ENCODE assay signal across 8 cellular contexts in the genomic region with DNA sequence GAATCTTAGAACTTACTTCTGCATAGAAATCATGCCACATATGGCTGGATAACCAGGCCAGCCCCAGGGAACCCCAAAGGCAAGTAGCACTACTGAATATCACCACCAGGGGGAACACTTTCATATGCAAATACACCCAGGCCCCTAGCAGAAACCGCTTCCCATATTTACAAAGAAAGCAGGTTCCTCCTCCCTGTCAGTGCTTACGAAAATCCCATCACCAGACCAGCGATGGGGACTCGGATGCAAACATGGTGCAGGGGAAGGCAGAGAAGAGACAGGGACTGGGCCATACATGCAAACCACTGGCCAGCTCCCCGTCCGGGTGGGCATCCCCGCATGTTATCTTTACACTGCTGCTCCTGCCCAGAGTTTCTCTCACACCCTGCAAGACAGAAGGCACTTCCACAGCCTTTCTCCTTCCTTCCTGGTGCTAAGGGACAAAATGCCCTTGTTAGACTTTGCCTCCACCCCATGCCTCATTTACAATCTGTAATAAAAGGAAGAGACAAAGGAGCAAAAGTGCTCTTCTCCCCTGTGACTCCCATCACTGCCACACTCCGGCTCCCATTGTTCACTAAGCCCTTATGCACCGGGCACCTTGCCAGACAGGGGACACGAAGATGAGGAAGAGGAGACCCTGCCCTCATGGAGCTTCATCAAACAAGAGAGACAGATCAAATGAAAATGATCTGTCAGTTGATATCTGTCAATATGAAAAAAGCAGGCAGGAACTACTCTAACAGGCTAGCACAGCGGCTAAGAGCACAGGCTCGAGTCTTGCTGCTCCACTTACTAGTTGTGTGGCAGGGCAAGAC.
DNase-seq lines count a peak whose midpoint lies in the region; TF ChIP-seq lines count a peak whose summit lies in the region.

No MANE protein-coding gene starts in this region.

- TF ChIP-seq CTCF in GM12864 (IDR thresholded peaks at IDR 0.05; ENCODE audit: low read depth, low read length, missing control alignments) (peak; percentile 75), parathyroid adenoma (IDR thresholded peaks at IDR 0.05) (peak; percentile 93), vagina (IDR thresholded peaks at IDR 0.05) (peak; percentile 77 to 84 (median 79))

- TF ChIP-seq POLR2A in vagina (IDR thresholded peaks at IDR 0.05) = no peak

- H3K9ac ChIP-seq in parathyroid adenoma = no peak overlapping the region

- H3K27me3 ChIP-seq in HAP-1 (ENCODE audit: low read depth) = no peaks in the 10 kb centered on the region
- no peaks in the 10 kb centered on the region for H3K27me3 ChIP-seq in parathyroid adenoma (ENCODE audit: control insufficient read depth, insufficient read depth, low read length)
- no peaks in the 10 kb centered on the region for H3K27me3 ChIP-seq in vagina

- H3K4me1 ChIP-seq in HAP-1 = no peaks in the 10 kb centered on the region
- no peaks in the 10 kb centered on the region for H3K4me1 ChIP-seq in parathyroid adenoma
- H3K4me1 ChIP-seq in vagina = no peaks in the 10 kb centered on the region

- no peak overlapping the region for H3K4me2 ChIP-seq in parathyroid adenoma (ENCODE audit: low read length)

- no peaks in the 10 kb centered on the region for H3K79me2 ChIP-seq in parathyroid adenoma

- no peaks in the 10 kb centered on the region for H3K36me3 Mint-ChIP-seq in activated naive CD4-positive, alpha-beta T cell treated with anti-CD3 and anti-CD28 coated beads for 36 hours (ENCODE audit: low read depth)

- H3K27ac ChIP-seq in parathyroid adenoma (no peak overlapping the region), vagina (no peak overlapping the region)

- no peaks in the 10 kb centered on the region for H3K27me3 Mint-ChIP-seq in activated naive CD4-positive, alpha-beta T cell treated with anti-CD3 and anti-CD28 coated beads for 36 hours (ENCODE audit: low read depth)

- H3K9me3 ChIP-seq in HAP-1 (no peaks in the 10 kb centered on the region), parathyroid adenoma (ENCODE audit: control insufficient read depth, low read length) (no peaks in the 10 kb centered on the region), vagina (no peaks in the 10 kb centered on the region)

- DNase-seq in GM12864 (ENCODE audit: low read depth) (peak; percentile 42), HAP-1 (ENCODE audit: low spot score in 2 of 2) (peak; percentile 69 to 86), M059J (ENCODE audit: low read depth) (peak; percentile 52), SIG-M5 treated with dmso at 0.1 percent for 504 hours (lab: John Stamatoyannopoulos, UW; ENCODE audit: unreplicated experiment) (peak; percentile 90), glomerular endothelial cell (ENCODE audit: extremely low read depth, low read depth, low spot score) (peak; percentile 47), vagina (ENCODE audit: extremely low spot score in 2 of 2) (no peak)
- peak; percentile 77 for DNase-seq in activated naive CD4-positive, alpha-beta T cell treated with anti-CD3 and anti-CD28 coated beads for 36 hours

- no peaks in the 10 kb centered on the region for H3K4me1 Mint-ChIP-seq in activated naive CD4-positive, alpha-beta T cell treated with anti-CD3 and anti-CD28 coated beads for 36 hours (ENCODE audit: low read depth)

- H3K27ac Mint-ChIP-seq in activated naive CD4-positive, alpha-beta T cell treated with anti-CD3 and anti-CD28 coated beads for 36 hours = no peak overlapping the region

- H2AFZ ChIP-seq in parathyroid adenoma = no peak overlapping the region

- intact Hi-C loops in activated naive CD4-positive, alpha-beta T cell treated with anti-CD3 and anti-CD28 coated beads for 36 hours (cut with micrococcal nuclease) = loop anchor here (1.0 to 2.0 kb wide), 5 partner anchors 60 to 520 kb away; a partner anchor contains a TSS
- intact Hi-C loops in vagina (cut with DNase I) = loop anchor here (5.0 kb wide), 1 partner anchor 65 kb away; a partner anchor contains a TSS

- H3K36me3 ChIP-seq in HAP-1 (replicated peaks) (no peaks in the 10 kb centered on the region), parathyroid adenoma (ENCODE audit: control insufficient read depth, insufficient read depth, low read length) (no peaks in the 10 kb centered on the region), vagina (peaks cover 0 to 19% of the 10 kb centered on the region in 2 donors)

- H3K9me3 Mint-ChIP-seq in activated naive CD4-positive, alpha-beta T cell treated with anti-CD3 and anti-CD28 coated beads for 36 hours = no peaks in the 10 kb centered on the region

- CTCF ChIA-PET in activated naive CD4-positive, alpha-beta T cell treated with anti-CD3 and anti-CD28 coated beads for 36 hours (lab: Charles Lee) = interaction anchor here (0.6 to 1.9 kb wide), 6 partner anchors 8 to 233 kb away, joined by 3 to 5 read pairs (median 4); no protein-coding TSS in a partner anchor

- H3K4me3 ChIP-seq in GM12864 (ENCODE audit: low read depth, low read length) (no peak overlapping the region), HAP-1 (no peak overlapping the region), parathyroid adenoma (ENCODE audit: low read depth, low read length) (no peak overlapping the region), vagina (no peak overlapping the region)

- in situ Hi-C loops in HAP-1 (cut with MboI; ENCODE audit: low sequenced_read_pairs) = no loop called here

- no peak overlapping the region for H3K4me3 Mint-ChIP-seq in activated naive CD4-positive, alpha-beta T cell treated with anti-CD3 and anti-CD28 coated beads for 36 hours

Comparison
In these comparisons a context has a peak if more than half of its experiments do, and no peak if none do; other contexts are left out.
1. DNase-seq: peak in GM12864 (single experiment), HAP-1 (2 of 2), M059J (single experiment), SIG-M5 treated with dmso at 0.1 percent for 504 hours (single experiment), activated naive CD4-positive, alpha-beta T cell treated with anti-CD3 and anti-CD28 coated beads for 36 hours (single experiment) and glomerular endothelial cell (single experiment); none in vagina (0 of 2).
2. Peak in every context shown above with its lines, with median percentiles within 50 percentile points of each other: CTCF ChIP-seq.